In the genomic region with DNA sequence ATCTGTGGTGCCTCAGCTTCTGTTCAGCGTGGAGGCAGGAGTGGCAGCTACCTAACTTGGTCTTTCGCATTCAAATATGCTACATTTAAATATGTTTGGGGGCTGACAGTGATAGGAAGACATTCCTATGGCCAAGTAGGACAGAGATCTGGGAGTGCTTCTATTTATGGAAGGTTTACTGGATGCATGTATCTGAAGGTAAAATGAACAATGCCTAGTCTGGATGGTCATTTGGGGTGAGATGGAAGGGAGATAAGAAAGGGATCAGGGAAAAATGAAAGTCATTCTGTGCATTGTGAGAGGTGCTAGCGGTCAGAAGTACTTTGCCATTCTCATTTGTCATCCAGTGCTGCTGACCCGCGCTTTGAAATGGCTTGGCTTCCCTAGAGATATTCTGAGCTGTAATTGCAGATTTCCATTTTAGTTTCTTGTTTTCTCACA, we compare ENCODE assay signal across 2 cellular contexts.
TF ChIP-seq lines count a peak whose summit lies in the region.

No MANE protein-coding gene starts in this region.

TF ChIP-seq in HEK293, 187 proteins besides CTCF, POLR2A, EP300 and RAD21 (continued from another document):
- TF ChIP-seq ZNF280C (tag by site-specific recombination; IDR thresholded peaks at IDR 0.05): no peak

TF ChIP-seq in SK-N-SH treated with all-trans-retinoic acid at 6 μM for 48 hours, 23 proteins besides CTCF, POLR2A, EP300 and RAD21 (continued from another document):
- no peak for TF ChIP-seq ZC3H10 (CRISPR knock-in tag; IDR thresholded peaks at IDR 0.05)
- no peak for TF ChIP-seq TSHZ2 (CRISPR knock-in tag; IDR thresholded peaks at IDR 0.05)
- TF ChIP-seq, protein P1, sequence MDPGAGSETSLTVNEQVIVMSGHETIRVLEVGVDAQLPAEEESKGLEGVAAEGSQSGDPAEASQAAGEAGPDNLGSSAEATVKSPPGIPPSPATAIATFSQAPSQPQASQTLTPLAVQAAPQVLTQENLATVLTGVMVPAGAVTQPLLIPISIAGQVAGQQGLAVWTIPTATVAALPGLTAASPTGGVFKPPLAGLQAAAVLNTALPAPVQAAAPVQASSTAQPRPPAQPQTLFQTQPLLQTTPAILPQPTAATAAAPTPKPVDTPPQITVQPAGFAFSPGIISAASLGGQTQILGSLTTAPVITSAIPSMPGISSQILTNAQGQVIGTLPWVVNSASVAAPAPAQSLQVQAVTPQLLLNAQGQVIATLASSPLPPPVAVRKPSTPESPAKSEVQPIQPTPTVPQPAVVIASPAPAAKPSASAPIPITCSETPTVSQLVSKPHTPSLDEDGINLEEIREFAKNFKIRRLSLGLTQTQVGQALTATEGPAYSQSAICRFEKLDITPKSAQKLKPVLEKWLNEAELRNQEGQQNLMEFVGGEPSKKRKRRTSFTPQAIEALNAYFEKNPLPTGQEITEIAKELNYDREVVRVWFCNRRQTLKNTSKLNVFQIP (CRISPR knock-in tag; IDR thresholded peaks at IDR 0.05; ENCODE audit: borderline replicate concordance, low read depth): no peak
- no peak for TF ChIP-seq TCF4 (CRISPR knock-in tag; IDR thresholded peaks at IDR 0.05; ENCODE audit: borderline replicate concordance)
- TF ChIP-seq ESRRG (CRISPR knock-in tag; IDR thresholded peaks at IDR 0.05): no peak
- TF ChIP-seq RARB (CRISPR knock-in tag; IDR thresholded peaks at IDR 0.05): no peak
- no peak for TF ChIP-seq ZNF8 (CRISPR knock-in tag; IDR thresholded peaks at IDR 0.05)
- TF ChIP-seq ARNTL (CRISPR knock-in tag; IDR thresholded peaks at IDR 0.05; ENCODE audit: borderline replicate concordance, low read depth): no peak
- TF ChIP-seq ZFP3 (CRISPR knock-in tag; IDR thresholded peaks at IDR 0.05): no peak
- no peak for TF ChIP-seq GLIS3 (CRISPR knock-in tag; IDR thresholded peaks at IDR 0.05)
- TF ChIP-seq CSRNP3 (CRISPR knock-in tag; IDR thresholded peaks at IDR 0.05): no peak
- TF ChIP-seq, protein P2, sequence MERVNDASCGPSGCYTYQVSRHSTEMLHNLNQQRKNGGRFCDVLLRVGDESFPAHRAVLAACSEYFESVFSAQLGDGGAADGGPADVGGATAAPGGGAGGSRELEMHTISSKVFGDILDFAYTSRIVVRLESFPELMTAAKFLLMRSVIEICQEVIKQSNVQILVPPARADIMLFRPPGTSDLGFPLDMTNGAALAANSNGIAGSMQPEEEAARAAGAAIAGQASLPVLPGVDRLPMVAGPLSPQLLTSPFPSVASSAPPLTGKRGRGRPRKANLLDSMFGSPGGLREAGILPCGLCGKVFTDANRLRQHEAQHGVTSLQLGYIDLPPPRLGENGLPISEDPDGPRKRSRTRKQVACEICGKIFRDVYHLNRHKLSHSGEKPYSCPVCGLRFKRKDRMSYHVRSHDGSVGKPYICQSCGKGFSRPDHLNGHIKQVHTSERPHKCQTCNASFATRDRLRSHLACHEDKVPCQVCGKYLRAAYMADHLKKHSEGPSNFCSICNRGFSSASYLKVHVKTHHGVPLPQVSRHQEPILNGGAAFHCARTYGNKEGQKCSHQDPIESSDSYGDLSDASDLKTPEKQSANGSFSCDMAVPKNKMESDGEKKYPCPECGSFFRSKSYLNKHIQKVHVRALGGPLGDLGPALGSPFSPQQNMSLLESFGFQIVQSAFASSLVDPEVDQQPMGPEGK (CRISPR knock-in tag; IDR thresholded peaks at IDR 0.05; ENCODE audit: borderline replicate concordance): no peak
